Comparison of ENCODE assay signal across 8 cellular contexts in the genomic region with DNA sequence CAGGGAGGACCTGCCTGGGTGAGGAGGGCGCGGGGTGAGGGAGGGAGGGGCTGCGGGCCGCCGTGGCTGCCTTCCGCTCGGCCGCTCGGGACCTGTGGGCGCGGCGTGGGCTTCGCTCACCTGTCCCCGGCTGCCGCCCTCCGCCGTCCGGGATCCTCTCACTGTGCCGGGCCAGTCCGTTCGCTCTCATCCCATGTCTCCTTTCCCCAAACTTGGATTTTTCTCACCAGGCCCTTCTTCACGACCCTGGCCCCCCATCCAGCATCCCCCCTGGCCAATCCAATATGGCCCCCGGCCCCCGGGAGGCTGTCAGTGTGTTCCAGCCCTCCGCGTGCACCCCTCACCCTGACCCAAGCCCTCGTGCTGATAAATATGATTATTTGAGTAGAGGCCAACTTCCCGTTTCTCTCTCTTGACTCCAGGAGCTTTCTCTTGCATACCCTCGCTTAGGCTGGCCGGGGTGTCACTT. TPM values are rescaled to one million over a fixed set of nuclear protein-coding genes. Genes with fewer than 3 reads are reported as not detected.
A peak's percentile ranks its signal among the peaks of the same experiment; 100 is the strongest.
DNase-seq lines count a peak whose midpoint lies in the region; ATAC-seq, FAIRE-seq and TF ChIP-seq lines count a peak whose summit lies in the region.

No MANE protein-coding gene starts in this region.

- TF ChIP-seq CTCF in KMS-11 (conservative IDR thresholded peaks at IDR 0.05; ENCODE audit: low read depth, low read length) (no peak), GM12878 (IDR thresholded peaks at IDR 0.05 in 2 of 3, conservative IDR thresholded peaks at IDR 0.05 in 1 of 3; ENCODE audit: control insufficient read depth in 2 of 3, extremely low read depth in 1 of 3, insufficient read depth in 1 of 3, low read depth in 3 of 3, low read length in 3 of 3) (no peak), thyroid gland (IDR thresholded peaks at IDR 0.05) (no peak)

- peaks cover 4% of the 10 kb centered on the region; the same call in 1 of the 2 replicates for H3K36me3 ChIP-seq in ES-I3 (ENCODE audit: insufficient read depth, low read length)
- no peaks in the 10 kb centered on the region for H3K36me3 ChIP-seq in KMS-11 (ENCODE audit: insufficient read depth)
- no peaks in the 10 kb centered on the region for H3K36me3 ChIP-seq in GM12878 (ENCODE audit: control insufficient read depth in 2 of 2, insufficient read depth in 2 of 2, low read length in 1 of 2)
- H3K36me3 ChIP-seq in thyroid gland = no peaks in the 10 kb centered on the region

- ATAC-seq in GM12878 (peak; percentile 58), GM21619 (IDR thresholded peaks at IDR 0.05; ENCODE audit: unreplicated experiment) (no peak)

- no peak for FAIRE-seq in GM12878 (lab: Jason Lieb, UNC)

- DNase-seq in GM12878 (ENCODE audit: low read depth, low spot score) = no peak
- peak; percentile 28 for DNase-seq in left kidney (ENCODE audit: low read depth, low spot score)
- no peak for DNase-seq in thyroid gland
- DNase-seq in A172 (ENCODE audit: low spot score) = no peak
- no peak for DNase-seq in DMS 273 (lab: John Stamatoyannopoulos, UW; ENCODE audit: unreplicated experiment)

- under 1% methylated on average over 17 of the region's 30 CpGs for WGBS in GM12878 (ENCODE audit: insufficient coverage, insufficient replicate concordance, low lambda C conversion rate, missing lambda C conversion rate)
- WGBS in thyroid gland, 2 donors = 0 to 2% methylated on average over 16 to 21 of the region's 30 CpGs

- no peak for TF ChIP-seq RAD21 in GM12878 (IDR thresholded peaks at IDR 0.05; ENCODE audit: insufficient read depth, low read depth, low read length)

- no peaks in the 10 kb centered on the region for H3K9me3 ChIP-seq in ES-I3 (ENCODE audit: control insufficient read depth, insufficient read depth, low read length)
- H3K9me3 ChIP-seq in GM12878 (replicated peaks; ENCODE audit: control insufficient read depth, insufficient read depth, low read length) = no peaks in the 10 kb centered on the region
- H3K9me3 ChIP-seq in thyroid gland = no peaks in the 10 kb centered on the region

- RAD21 ChIA-PET in GM12878 (lab: Charles Lee; ENCODE audit: unreplicated experiment) = interaction anchor here (0.7 to 4.7 kb wide), 5 partner anchors 21 to 67 kb away, joined by 3 to 38 read pairs (median 4); a partner anchor contains a TSS

- CTCF ChIA-PET in GM12878 (lab: Yijun Ruan, JAX) = interaction anchor here (0.6 to 4.4 kb wide), 5 partner anchors 20 to 90 kb away, joined by 3 to 29 read pairs (median 5); a partner anchor contains a TSS

- TF ChIP-seq POLR2A in GM12878 (IDR thresholded peaks at IDR 0.05; ENCODE audit: low read depth, low read length) = no peak; the same call in 1 of the 2 replicates
- TF ChIP-seq POLR2A in thyroid gland (IDR thresholded peaks at IDR 0.05) = no peak

- H3K27me3 ChIP-seq in KMS-11 (ENCODE audit: insufficient read depth, low read depth) (no peaks in the 10 kb centered on the region), GM12878 (replicated peaks in 1 of 2; ENCODE audit: control insufficient read depth in 2 of 2, insufficient read depth in 2 of 2, low read length in 1 of 2) (no peaks in the 10 kb centered on the region), thyroid gland (no peaks in the 10 kb centered on the region)

- in situ Hi-C loops in GM12878 (cut with MboI) = no loop called here

- SMC1A ChIA-PET in GM12878 (lab: Charles Lee; ENCODE audit: uncharacterized antibody, unreplicated experiment) = interaction anchor here (1.0 to 2.0 kb wide), 6 partner anchors 9 to 89 kb away, joined by 3 to 7 read pairs (median 4); no protein-coding TSS in a partner anchor

- H3K4me2 ChIP-seq in KMS-11 (peak overlapping the region; percentile 87), GM12878 (ENCODE audit: control insufficient read depth, insufficient read depth) (peak overlapping the region; percentile 70)

- H3K4me3 ChIP-seq in KMS-11 (IDR thresholded peaks at IDR 0.05; ENCODE audit: insufficient read depth, low read depth, low read length) = peak overlapping the region; percentile 95
- peak overlapping the region; percentile 89 for H3K4me3 ChIP-seq in GM12878
- peak overlapping the region; percentile 85 to 95 (median 90) for H3K4me3 ChIP-seq in thyroid gland (replicated peaks in 1 of 3)

- H3K79me2 ChIP-seq in KMS-11 (ENCODE audit: insufficient read depth, low read depth) = peaks cover 11% of the 10 kb centered on the region
- peaks cover 21% of the 10 kb centered on the region for H3K79me2 ChIP-seq in GM12878 (ENCODE audit: control insufficient read depth, insufficient read depth, low read length)

- H2AFZ ChIP-seq in KMS-11 (ENCODE audit: low read depth) (peak overlapping the region; percentile 96), GM12878 (ENCODE audit: control insufficient read depth, low read depth, low read length) (peak overlapping the region; percentile 70)

- POLR2A ChIA-PET in GM12878 (lab: Charles Lee) = interaction anchor here (0.6 to 3.9 kb wide), 8 partner anchors 19 to 231 kb away, joined by 3 to 22 read pairs (median 4); a partner anchor contains a TSS

- H4K20me1 ChIP-seq in KMS-11 (ENCODE audit: insufficient read depth) (no peaks in the 10 kb centered on the region), GM12878 (ENCODE audit: control insufficient read depth, insufficient read depth) (no peaks in the 10 kb centered on the region)

- TSS peak; percentile 61 for BruUV-seq in GM12878 (replicated peaks; lab: Mats Ljungman, UMichigan)

- no peak for TF ChIP-seq EP300 in GM12878 (IDR thresholded peaks at IDR 0.05; ENCODE audit: borderline replicate concordance in 1 of 2, control insufficient read depth in 1 of 2, low read depth in 2 of 2, low read length in 2 of 2)

- H3K4me1 ChIP-seq in ES-I3 (ENCODE audit: insufficient read depth, low read length) = no peaks in the 10 kb centered on the region; the same call in 1 of the 2 replicates
- H3K4me1 ChIP-seq in KMS-11 (ENCODE audit: low read depth, poor library complexity, severe bottlenecking) = peaks cover 39% of the 10 kb centered on the region
- H3K4me1 ChIP-seq in GM12878 (ENCODE audit: control insufficient read depth, insufficient read depth, low read length) = peaks cover 13% of the 10 kb centered on the region
- peaks cover 14 to 23% of the 10 kb centered on the region in 2 donors for H3K4me1 ChIP-seq in thyroid gland

- intact Hi-C loops in GM12878 (cut with micrococcal nuclease; ENCODE audit: unreplicated experiment) = no loop called here
- intact Hi-C loops in thyroid gland (cut with DNase I) = no loop called here

- H3K27ac ChIP-seq in KMS-11 = peak overlapping the region; percentile 53
- H3K27ac ChIP-seq in GM12878 (ENCODE audit: control insufficient read depth, insufficient read depth) = peak overlapping the region; percentile 68
- H3K27ac ChIP-seq in thyroid gland = peak overlapping the region; percentile 66 to 86 (median 69)

- H3K9ac ChIP-seq in ES-I3 (ENCODE audit: low read depth, low read length) (peak overlapping the region; percentile 64), KMS-11 (peak overlapping the region; percentile 76), GM12878 (ENCODE audit: control insufficient read depth, insufficient read depth, low read length) (peak overlapping the region; percentile 85)

RNA-seq across cellular contexts. Expression of a gene that starts 0.4 kb away (rescaled TPM):
- total RNA-seq in GM12878 (2013; cell fraction: nucleolus; rRNA removed) = 40.4 and 45.4 TPM in 2 replicates
- 13.6 and 16.3 TPM in 2 replicates for total RNA-seq in GM12878 (2014; rRNA removed)
- 14.5 and 18.8 TPM in 2 replicates for total RNA-seq in GM12878 (2014; rRNA removed; fragmentation: Illumina TruSeq; extraction: Trizol)
- total RNA-seq in GM12878 (2021) = 23.6 and 27.8 TPM in 2 replicates
- 8.7 TPM for polyA plus RNA-seq in GM12878 (2011; ENCODE audit: low read depth)
- polyA plus RNA-seq in GM12878 (2011; rRNA removed) = 10.8 and 17.2 TPM in 2 replicates
- 19.4 and 33.6 TPM in 2 replicates for polyA plus RNA-seq in GM12878 (2011; cell fraction: cytosol; rRNA removed)
- 68.9 and 75.7 TPM in 2 replicates for polyA plus RNA-seq in GM12878 (2011; cell fraction: nucleus; rRNA removed)
- polyA plus RNA-seq in GM12878 (2012) = 21.0 and 24.5 TPM in 2 replicates
- polyA plus RNA-seq in GM12878 (2014; fragmentation: Illumina TruSeq; extraction: Trizol) = 7.6 and 9.9 TPM in 2 replicates
- 1 to 10 TPM in 1 of 2 experiments, under 1 TPM in 1; 1.00 to 3.3 TPM for polyA plus RNA-seq in GM12878 (2014; fragmentation: Nextera tagmentation; extraction: Ambion mirVana)
- 25.3 and 26.3 TPM in 2 replicates for polyA plus RNA-seq in GM12878 (2014; rRNA removed)
- 10 to 100 TPM; 16.3 to 18.7 TPM for polyA plus RNA-seq in GM12878 (2016; fragmentation: Nextera tagmentation; extraction: Ambion mirVana)
- polyA minus RNA-seq in GM12878 (2011; rRNA and poly(A)+ RNA removed) = 11.6 and 23.8 TPM in 2 replicates
- 8.4 and 10.8 TPM in 2 replicates for polyA minus RNA-seq in GM12878 (2011; cell fraction: cytosol; rRNA and poly(A)+ RNA removed)
- polyA minus RNA-seq in GM12878 (2011; cell fraction: nucleus; rRNA and poly(A)+ RNA removed) = 20.1 and 31.1 TPM in 2 replicates
- total RNA-seq in thyroid gland = 10 to 100 TPM; 22.7 to 33.8 (median 29.4) TPM
- total RNA-seq in A172 (2014; rRNA removed; shearing (Covaris generic)) = 7.6 and 12.6 TPM in 2 replicates

RNA-seq across cellular contexts. Expression of a gene that starts 22.5 kb away (rescaled TPM):
- 16.3 and 18.5 TPM in 2 replicates for total RNA-seq in GM12878 (2013; cell fraction: nucleolus; rRNA removed)
- total RNA-seq in GM12878 (2014; rRNA removed) (7.9 and 10.1 TPM in 2 replicates), GM12878 (2014; rRNA removed; fragmentation: Illumina TruSeq; extraction: Trizol) (3.5 and 3.9 TPM in 2 replicates), GM12878 (2021) (11.0 and 12.2 TPM in 2 replicates), thyroid gland (10 to 100 TPM; 34.9 to 68.4 (median 44.6) TPM)
- 4.6 TPM for polyA plus RNA-seq in GM12878 (2011; ENCODE audit: low read depth)
- polyA plus RNA-seq in GM12878 (2011; rRNA removed) (1.9 and 2.5 TPM in 2 replicates), GM12878 (2014; fragmentation: Illumina TruSeq; extraction: Trizol) (1.5 and 4.2 TPM in 2 replicates), GM12878 (2014; fragmentation: Nextera tagmentation; extraction: Ambion mirVana) (1 to 10 TPM in 1 of 2 experiments, under 1 TPM in 1; 0.76 to 1.2 TPM), GM12878 (2014; rRNA removed) (6.3 and 7.3 TPM in 2 replicates), GM12878 (2016; fragmentation: Nextera tagmentation; extraction: Ambion mirVana) (1 to 10 TPM; 7.7 to 9.2 TPM)
- 4.4 and 4.5 TPM in 2 replicates for polyA plus RNA-seq in GM12878 (2011; cell fraction: cytosol; rRNA removed)
- polyA plus RNA-seq in GM12878 (2011; cell fraction: nucleus; rRNA removed) = 9.7 and 11.7 TPM in 2 replicates
- 10.8 and 15.1 TPM in 2 replicates for polyA plus RNA-seq in GM12878 (2012)
- polyA minus RNA-seq in GM12878 (2011; rRNA and poly(A)+ RNA removed) = 6.1 and 12.7 TPM in 2 replicates
- polyA minus RNA-seq in GM12878 (2011; cell fraction: cytosol; rRNA and poly(A)+ RNA removed) = 5.2 and 9.1 TPM in 2 replicates
- 5.9 and 8.9 TPM in 2 replicates for polyA minus RNA-seq in GM12878 (2011; cell fraction: nucleus; rRNA and poly(A)+ RNA removed)
- 16.0 and 18.2 TPM in 2 replicates for total RNA-seq in A172 (2014; rRNA removed; shearing (Covaris generic))

RNA-seq across cellular contexts. Expression of a gene that starts 25.0 kb away (rescaled TPM):
- total RNA-seq in GM12878 (2013; cell fraction: nucleolus; rRNA removed) = not detected in 2 replicates
- not detected in 2 replicates for total RNA-seq in GM12878 (2014; rRNA removed)
- not detected in 2 replicates for total RNA-seq in GM12878 (2014; rRNA removed; fragmentation: Illumina TruSeq; extraction: Trizol)
- 0.11 TPM in 1 of 2 replicates, not detected in the other for total RNA-seq in GM12878 (2021)
- not detected for polyA plus RNA-seq in GM12878 (2011; ENCODE audit: low read depth)
- polyA plus RNA-seq in GM12878 (2011; rRNA removed) = not detected in 2 replicates
- polyA plus RNA-seq in GM12878 (2011; cell fraction: cytosol; rRNA removed) = 0.03 TPM in 1 of 2 replicates, not detected in the other
- polyA plus RNA-seq in GM12878 (2011; cell fraction: nucleus; rRNA removed) = 0.04 TPM in 1 of 2 replicates, not detected in the other
- polyA plus RNA-seq in GM12878 (2012) = 0.14 and 0.38 TPM in 2 replicates
- polyA plus RNA-seq in GM12878 (2014; fragmentation: Illumina TruSeq; extraction: Trizol) = 0.03 TPM in 1 of 2 replicates, not detected in the other
- polyA plus RNA-seq in GM12878 (2014; fragmentation: Nextera tagmentation; extraction: Ambion mirVana) = under 1 TPM in 1 of 2 experiments, not detected in 1; 0.04 TPM
- 0.06 and 0.10 TPM in 2 replicates for polyA plus RNA-seq in GM12878 (2014; rRNA removed)
- polyA plus RNA-seq in GM12878 (2016; fragmentation: Nextera tagmentation; extraction: Ambion mirVana) = not detected
- not detected in 2 replicates for polyA minus RNA-seq in GM12878 (2011; rRNA and poly(A)+ RNA removed)
- not detected in 2 replicates for polyA minus RNA-seq in GM12878 (2011; cell fraction: cytosol; rRNA and poly(A)+ RNA removed)
- not detected in 2 replicates for polyA minus RNA-seq in GM12878 (2011; cell fraction: nucleus; rRNA and poly(A)+ RNA removed)
- total RNA-seq in thyroid gland = not detected
- total RNA-seq in A172 (2014; rRNA removed; shearing (Covaris generic)) = not detected in 2 replicates

RNA-seq across cellular contexts. Expression of a gene that starts 25.8 kb away (rescaled TPM):
- total RNA-seq in GM12878 (2013; cell fraction: nucleolus; rRNA removed) = 125 and 145 TPM in 2 replicates
- 23.0 and 24.9 TPM in 2 replicates for total RNA-seq in GM12878 (2014; rRNA removed)
- 23.5 and 23.6 TPM in 2 replicates for total RNA-seq in GM12878 (2014; rRNA removed; fragmentation: Illumina TruSeq; extraction: Trizol)
- 28.7 and 35.9 TPM in 2 replicates for total RNA-seq in GM12878 (2021)
- polyA plus RNA-seq in GM12878 (2011; ENCODE audit: low read depth) = 5.3 TPM
- 29.7 and 30.9 TPM in 2 replicates for polyA plus RNA-seq in GM12878 (2011; rRNA removed)
- polyA plus RNA-seq in GM12878 (2011; cell fraction: cytosol; rRNA removed) = 14.0 and 16.3 TPM in 2 replicates
- 24.0 and 27.3 TPM in 2 replicates for polyA plus RNA-seq in GM12878 (2011; cell fraction: nucleus; rRNA removed)
- polyA plus RNA-seq in GM12878 (2012) = 5.8 and 10.7 TPM in 2 replicates
- 10.9 and 14.0 TPM in 2 replicates for polyA plus RNA-seq in GM12878 (2014; fragmentation: Illumina TruSeq; extraction: Trizol)
- polyA plus RNA-seq in GM12878 (2014; fragmentation: Nextera tagmentation; extraction: Ambion mirVana) = 1 to 10 TPM; 3.9 to 4.3 TPM
- 17.5 and 23.8 TPM in 2 replicates for polyA plus RNA-seq in GM12878 (2014; rRNA removed)
- 10 to 100 TPM; 22.9 to 24.6 TPM for polyA plus RNA-seq in GM12878 (2016; fragmentation: Nextera tagmentation; extraction: Ambion mirVana)
- polyA minus RNA-seq in GM12878 (2011; rRNA and poly(A)+ RNA removed) = 29.7 and 38.8 TPM in 2 replicates
- 12.1 and 15.4 TPM in 2 replicates for polyA minus RNA-seq in GM12878 (2011; cell fraction: cytosol; rRNA and poly(A)+ RNA removed)
- 19.2 and 33.0 TPM in 2 replicates for polyA minus RNA-seq in GM12878 (2011; cell fraction: nucleus; rRNA and poly(A)+ RNA removed)
- 10 to 100 TPM; 20.1 to 41.6 (median 23.6) TPM for total RNA-seq in thyroid gland
- 17.4 and 17.9 TPM in 2 replicates for total RNA-seq in A172 (2014; rRNA removed; shearing (Covaris generic))

RNA-seq across cellular contexts. Expression of a gene that starts 33.4 kb away (rescaled TPM):
- total RNA-seq in GM12878 (2013; cell fraction: nucleolus; rRNA removed) = 8.1 and 8.4 TPM in 2 replicates
- total RNA-seq in GM12878 (2014; rRNA removed) = 5.1 and 5.7 TPM in 2 replicates
- 4.4 and 4.6 TPM in 2 replicates for total RNA-seq in GM12878 (2014; rRNA removed; fragmentation: Illumina TruSeq; extraction: Trizol)
- total RNA-seq in GM12878 (2021) = 15.4 and 15.6 TPM in 2 replicates
- 9.0 TPM for polyA plus RNA-seq in GM12878 (2011; ENCODE audit: low read depth)
- polyA plus RNA-seq in GM12878 (2011; rRNA removed) = 4.9 and 5.1 TPM in 2 replicates
- 4.1 and 5.2 TPM in 2 replicates for polyA plus RNA-seq in GM12878 (2011; cell fraction: cytosol; rRNA removed)
- polyA plus RNA-seq in GM12878 (2011; cell fraction: nucleus; rRNA removed) = 13.9 and 15.6 TPM in 2 replicates
- 14.2 and 16.0 TPM in 2 replicates for polyA plus RNA-seq in GM12878 (2012)
- polyA plus RNA-seq in GM12878 (2014; fragmentation: Illumina TruSeq; extraction: Trizol) = 6.1 and 8.2 TPM in 2 replicates
- polyA plus RNA-seq in GM12878 (2014; fragmentation: Nextera tagmentation; extraction: Ambion mirVana) = 1 to 10 TPM in 1 of 2 experiments, under 1 TPM in 1; 0.87 to 1.9 TPM
- 6.4 and 8.2 TPM in 2 replicates for polyA plus RNA-seq in GM12878 (2014; rRNA removed)
- polyA plus RNA-seq in GM12878 (2016; fragmentation: Nextera tagmentation; extraction: Ambion mirVana) = 1 to 10 TPM; 4.8 to 5.2 TPM
- polyA minus RNA-seq in GM12878 (2011; rRNA and poly(A)+ RNA removed) = 4.2 and 6.0 TPM in 2 replicates
- 3.0 and 3.1 TPM in 2 replicates for polyA minus RNA-seq in GM12878 (2011; cell fraction: cytosol; rRNA and poly(A)+ RNA removed)
- polyA minus RNA-seq in GM12878 (2011; cell fraction: nucleus; rRNA and poly(A)+ RNA removed) = 1.7 and 3.3 TPM in 2 replicates
- 10 to 100 TPM in 1 of 4 donors, 1 to 10 TPM in 3; 7.8 to 14.1 (median 9.5) TPM for total RNA-seq in thyroid gland
- total RNA-seq in A172 (2014; rRNA removed; shearing (Covaris generic)) = 6.2 and 8.4 TPM in 2 replicates
